In genomic region chr5:176185133-176185733, GRCh38 we compare ENCODE assay signal across 15 cellular contexts. TPM values are rescaled to one million over a fixed set of nuclear protein-coding genes. Genes with fewer than 3 reads are reported as not detected.
DNase-seq lines count a peak whose midpoint lies in the region; ATAC-seq and TF ChIP-seq lines count a peak whose summit lies in the region.
"Had no signal": no experiment of that assay in that cellular context is flagged by ENCODE, and none has a peak within 500 bp of the region (broad histone marks: within the 10 kb centered on the region; RNA-seq: fewer than 3 reads in every experiment).

No MANE protein-coding gene starts in this region.

- WGBS in stomach, 5 donors, result 78 to 86% (median 84%) methylated on average over 9 of the region's 9 CpGs

- H3K27ac ChIP-seq in RWPE1 (no peak overlapping the region), substantia nigra (ENCODE audit: low read depth, low read length, poor library complexity, severe bottlenecking) (no peak overlapping the region), stomach (no peak overlapping the region)
- H3K27ac ChIP-seq: psoas muscle, thoracic aorta had no signal

- TF ChIP-seq CTCF in RWPE1 (conservative IDR thresholded peaks at IDR 0.05; ENCODE audit: low read depth), result no peak
- TF ChIP-seq CTCF in stomach (IDR thresholded peaks at IDR 0.05), result no peak

- H3K27me3 ChIP-seq in MG63 (no peaks in the 10 kb centered on the region), stomach (no peaks in the 10 kb centered on the region)

- no peak for TF ChIP-seq EP300 in stomach (IDR thresholded peaks at IDR 0.05)

- CTCF ChIA-PET in RWPE1 (lab: Yijun Ruan, JAX), result no interaction called here

- H3K9me3 ChIP-seq in MG63, result no peaks in the 10 kb centered on the region
- no peaks in the 10 kb centered on the region for H3K9me3 ChIP-seq in stomach
- H3K9me3 ChIP-seq: psoas muscle, thoracic aorta had no signal

- H3K4me3 ChIP-seq in MG63 (no peak overlapping the region), stomach (no peak overlapping the region)
- H3K4me3 ChIP-seq: psoas muscle, thoracic aorta had no signal

- DNase-seq in DMS53 treated with DMSO at 0.1 percent for 48 hours (lab: John Stamatoyannopoulos, UW; ENCODE audit: unreplicated experiment), result peak; percentile 54
- DNase-seq in MG63, result peak; percentile 74
- DNase-seq in RWPE1 (ENCODE audit: low spot score), result peak; percentile 46
- DNase-seq in fibroblast of peridontal ligament (ENCODE audit: extremely low read depth), result peak; percentile 61
- DNase-seq in substantia nigra (lab: John Stamatoyannopoulos, UW), result no peak
- no peak for DNase-seq in stomach
- DNase-seq: activated CD4-positive, alpha-beta memory T cell treated with anti-CD3 and anti-CD28 coated beads, Interleukin-2, amount 10 ng/mL, durations not matched to agents 7 days and 5 days; kidney glomerular epithelial cell; midbrain; MV-4-11; psoas muscle had no signal

- POLR2A ChIA-PET in RWPE1 (lab: Yijun Ruan, JAX; ENCODE audit: low non-redundant PET), result no interaction called here

- intact Hi-C loops in stomach (cut with DNase I; ENCODE audit: low total_unique reads), result no loop called here

- no peak for TF ChIP-seq POLR2A in stomach (IDR thresholded peaks at IDR 0.05)

- H3K36me3 ChIP-seq in MG63, result no peaks in the 10 kb centered on the region
- no peaks in the 10 kb centered on the region for H3K36me3 ChIP-seq in stomach
- H3K36me3 ChIP-seq: thoracic aorta had no signal

- no peaks in the 10 kb centered on the region for H3K4me1 ChIP-seq in stomach
- H3K4me1 ChIP-seq: psoas muscle had no signal

- no peak for ATAC-seq in GM18873 (IDR thresholded peaks at IDR 0.05; ENCODE audit: low FRiP score, unreplicated experiment)
- no peak for ATAC-seq in activated CD4-positive, CD25-positive, alpha-beta regulatory T cell treated with anti-CD3 and anti-CD28 coated beads, Interleukin-2, amount 50 U/mL, for 24 hours
- ATAC-seq: HepG2, psoas muscle had no signal

RNA-seq across cellular contexts. Expression of gene SIMC1, which starts 53.0 kb away (rescaled TPM):
- 15.9 and 23.4 TPM in 2 replicates for total RNA-seq in MG63 (2014; rRNA removed; shearing (Covaris generic); ENCODE audit: low replicate concordance)
- total RNA-seq in stomach, result 10 to 100 TPM; 13.8 to 58.3 (median 20.9) TPM
- 10 to 100 TPM in 1 of 3 donors, 1 to 10 TPM in 2; 6.1 to 10.1 (median 6.5) TPM for polyA plus RNA-seq in stomach

Comparison
In these comparisons a context has a peak if more than half of its experiments do, and no peak if none do; other contexts are left out.
1. DNase-seq: peak in DMS53 treated with DMSO at 0.1 percent for 48 hours (single experiment), MG63 (single experiment), RWPE1 (single experiment) and fibroblast of peridontal ligament (single experiment); none in substantia nigra (0 of 49) and stomach (single experiment).